8 cellular contexts compared by ENCODE assay signal in the genomic region with DNA sequence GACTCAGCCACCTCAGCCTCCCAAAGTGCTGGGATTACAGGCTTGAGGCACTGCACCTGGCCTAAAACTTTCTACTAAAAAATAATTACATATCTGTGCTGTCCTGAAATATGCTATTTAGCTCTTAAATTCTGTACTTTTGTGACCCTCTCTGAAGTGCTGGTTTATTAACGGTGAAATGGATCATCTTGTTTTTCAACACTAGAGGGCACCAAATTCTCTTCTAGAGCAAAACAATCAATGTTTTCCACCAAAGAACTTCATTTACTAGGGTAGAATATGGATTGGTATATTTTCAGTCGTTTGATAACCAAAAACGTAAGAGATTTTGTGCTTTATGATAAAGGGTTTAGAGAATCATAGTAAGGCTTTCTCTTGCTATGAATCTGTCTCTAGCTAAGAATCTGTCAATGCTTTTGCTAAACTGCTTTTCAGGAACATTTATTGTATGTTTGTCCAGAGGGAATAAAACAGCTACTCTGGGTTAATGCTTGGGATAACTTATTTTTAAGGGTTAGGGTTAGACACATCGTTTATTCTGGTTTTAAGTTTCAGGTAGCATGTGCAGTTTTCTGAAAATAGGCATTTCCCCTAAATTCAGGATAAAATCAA.
DNase-seq lines count a peak whose midpoint lies in the region; ATAC-seq and TF ChIP-seq lines count a peak whose summit lies in the region.

No MANE protein-coding gene starts in this region.

- H3K4me3 Mint-ChIP-seq in MCF 10A (ENCODE audit: unreplicated experiment) = no peak overlapping the region
- no peak overlapping the region for H3K4me3 Mint-ChIP-seq in activated CD4-positive, alpha-beta T cell treated with anti-CD3 and anti-CD28 coated beads, Interleukin-2, amount 10 ng/mL, durations not matched to agents 24 days and 14 days

- H3K27me3 Mint-ChIP-seq in MCF 10A (ENCODE audit: insufficient read depth, unreplicated experiment) = no peaks in the 10 kb centered on the region
- H3K27me3 Mint-ChIP-seq in activated CD4-positive, alpha-beta T cell treated with anti-CD3 and anti-CD28 coated beads, Interleukin-2, amount 10 ng/mL, durations not matched to agents 24 days and 14 days = no peaks in the 10 kb centered on the region

- TF ChIP-seq CTCF in HFF-Myc (IDR thresholded peaks at IDR 0.05; ENCODE audit: low read depth, low read length, missing control alignments) (peak; percentile 29), MCF 10A (IDR thresholded peaks at IDR 0.05; ENCODE audit: unreplicated experiment) (peak; percentile 53), lung (IDR thresholded peaks at IDR 0.05; ENCODE audit: control extremely low read depth, extremely low read depth) (peak; percentile 11)

- no peaks in the 10 kb centered on the region for H3K27me3 ChIP-seq in lung (ENCODE audit: control insufficient read depth, insufficient read depth)

- no peaks in the 10 kb centered on the region for H3K4me1 Mint-ChIP-seq in MCF 10A (ENCODE audit: insufficient read depth, unreplicated experiment)
- H3K4me1 Mint-ChIP-seq in activated CD4-positive, alpha-beta T cell treated with anti-CD3 and anti-CD28 coated beads, Interleukin-2, amount 10 ng/mL, durations not matched to agents 24 days and 14 days = no peaks in the 10 kb centered on the region

- peaks cover 0 to 7% of the 10 kb centered on the region in 2 donors for H3K9me3 ChIP-seq in lung (ENCODE audit: control insufficient read depth in 2 of 2, insufficient read depth in 1 of 2, low read length in 1 of 2)

- intact Hi-C loops in MCF 10A (cut with micrococcal nuclease) = loop anchor here (1.0 to 2.0 kb wide), 3 partner anchors 118 to 555 kb away; no protein-coding TSS in a partner anchor
- intact Hi-C loops in sciatic nerve (cut with DNase I) = no loop called here
- intact Hi-C loops in activated CD4-positive, alpha-beta T cell treated with anti-CD3 and anti-CD28 coated beads, Interleukin-2, amount 10 ng/mL, durations not matched to agents 24 days and 14 days (cut with micrococcal nuclease) = loop anchor here (2.0 kb wide), 1 partner anchor 384 kb away; no protein-coding TSS in a partner anchor

- peak; percentile 12 for DNase-seq in NCI-H2107 treated with DMSO at 0.1 percent for 48 hours (lab: John Stamatoyannopoulos, UW; ENCODE audit: unreplicated experiment)
- no peak for DNase-seq in NCI-H2107 (lab: John Stamatoyannopoulos, UW)
- DNase-seq in HFF-Myc (ENCODE audit: extremely low read depth, low read depth) = peak; percentile 5
- peak; percentile 5 for DNase-seq in NCI-H1417 treated with DMSO at 0.1 percent for 48 hours (lab: John Stamatoyannopoulos, UW)
- peak; percentile 49 for DNase-seq in MCF 10A (ENCODE audit: unreplicated experiment)
- DNase-seq in lung (ENCODE audit: low spot score) = no peak
- DNase-seq in sciatic nerve (ENCODE audit: low spot score) = no peak
- no peak for DNase-seq in activated CD4-positive, alpha-beta T cell treated with anti-CD3 and anti-CD28 coated beads, Interleukin-2, amount 10 ng/mL, durations not matched to agents 24 days and 14 days

- BruUV-seq in MCF 10A (replicated peaks; lab: Mats Ljungman, UMichigan) = no TSS peak

- H3K36me3 Mint-ChIP-seq in MCF 10A (ENCODE audit: insufficient read depth, unreplicated experiment) = no peaks in the 10 kb centered on the region
- H3K36me3 Mint-ChIP-seq in activated CD4-positive, alpha-beta T cell treated with anti-CD3 and anti-CD28 coated beads, Interleukin-2, amount 10 ng/mL, durations not matched to agents 24 days and 14 days (ENCODE audit: low read depth) = no peaks in the 10 kb centered on the region

- H3K4me3 ChIP-seq in HFF-Myc (replicated peaks; ENCODE audit: low read depth, low read length) = no peak overlapping the region
- no peak overlapping the region for H3K4me3 ChIP-seq in lung

- ATAC-seq in lung (ENCODE audit: insufficient read depth, low FRiP score) (no peak), sciatic nerve (no peak)

- no peaks in the 10 kb centered on the region for H3K4me1 ChIP-seq in lung (ENCODE audit: control insufficient read depth in 2 of 2, insufficient read depth in 2 of 2, low read length in 2 of 2)

- no peaks in the 10 kb centered on the region for H3K9me3 Mint-ChIP-seq in MCF 10A (ENCODE audit: unreplicated experiment)
- H3K9me3 Mint-ChIP-seq in activated CD4-positive, alpha-beta T cell treated with anti-CD3 and anti-CD28 coated beads, Interleukin-2, amount 10 ng/mL, durations not matched to agents 24 days and 14 days = no peaks in the 10 kb centered on the region

- WGBS in lung, 2 donors = 4 to 6% methylated on average over 4 of the region's 4 CpGs

- no peak overlapping the region for H3K27ac Mint-ChIP-seq in MCF 10A (ENCODE audit: low read depth, unreplicated experiment)
- H3K27ac Mint-ChIP-seq in activated CD4-positive, alpha-beta T cell treated with anti-CD3 and anti-CD28 coated beads, Interleukin-2, amount 10 ng/mL, durations not matched to agents 24 days and 14 days = no peak overlapping the region

- H3K27ac ChIP-seq in lung (ENCODE audit: low read depth in 1 of 2, low read length in 1 of 2) = no peak overlapping the region

- peaks cover 0 to under 1% of the 10 kb centered on the region in 2 donors for H3K36me3 ChIP-seq in lung (ENCODE audit: control insufficient read depth in 2 of 2, insufficient read depth in 2 of 2, low read length in 2 of 2)

- POLR2A ChIA-PET in MCF 10A (lab: Yijun Ruan, JAX) = interaction anchor here (0.7 to 1.0 kb wide), 3 partner anchors 68 to 383 kb away, joined by 3 to 4 read pairs (median 3); no protein-coding TSS in a partner anchor

- CTCF ChIA-PET in MCF 10A (lab: Yijun Ruan, JAX) = interaction anchor here (0.5 to 8.4 kb wide), 66 partner anchors 8 to 827 kb away, joined by 3 to 332 read pairs (median 4); no protein-coding TSS in a partner anchor

Comparison
In these comparisons a context has a peak if more than half of its experiments do, and no peak if none do; other contexts are left out.
1. DNase-seq: peak in NCI-H2107 treated with DMSO at 0.1 percent for 48 hours (single experiment), HFF-Myc (single experiment), NCI-H1417 treated with DMSO at 0.1 percent for 48 hours (single experiment) and MCF 10A (single experiment); none in NCI-H2107 (single experiment), lung (single experiment), sciatic nerve (single experiment) and activated CD4-positive, alpha-beta T cell treated with anti-CD3 and anti-CD28 coated beads, Interleukin-2, amount 10 ng/mL, durations not matched to agents 24 days and 14 days (single experiment).
2. Peak in every context shown above with its lines, with median percentiles within 50 percentile points of each other: CTCF ChIP-seq.